In genomic region chr3:18370672-18371071, GRCh38 we compare ENCODE assay signal across 13 cellular contexts. TPM values are rescaled to one million over a fixed set of nuclear protein-coding genes. Genes with fewer than 3 reads are reported as not detected.
DNase-seq lines count a peak whose midpoint lies in the region; ATAC-seq and TF ChIP-seq lines count a peak whose summit lies in the region.
"Had no signal": no experiment of that assay in that cellular context is flagged by ENCODE, and none has a peak within 500 bp of the region (broad histone marks: within the 10 kb centered on the region; RNA-seq: fewer than 3 reads in every experiment).

No MANE protein-coding gene starts in this region.

- peak overlapping the region; percentile 86 for H3K27ac Mint-ChIP-seq in activated T-cell treated with anti-CD3 and anti-CD28 coated beads, Interleukin-2, amount 50 U/mL, for 24 hours
- peak overlapping the region; percentile 81 for H3K27ac Mint-ChIP-seq in activated naive CD8-positive, alpha-beta T cell treated with anti-CD3 and anti-CD28 coated beads for 36 hours
- H3K27ac Mint-ChIP-seq in stimulated activated naive CD8-positive, alpha-beta T cell treated with anti-CD3 and anti-CD28 coated beads, Interleukin-15, amount 100 ng/mL, for 72 hours: peak overlapping the region in 1 of 2 donors; percentile 89

- no peaks in the 10 kb centered on the region for H3K27me3 Mint-ChIP-seq in activated T-cell treated with anti-CD3 and anti-CD28 coated beads, Interleukin-2, amount 50 U/mL, for 24 hours
- no peaks in the 10 kb centered on the region for H3K27me3 Mint-ChIP-seq in activated naive CD8-positive, alpha-beta T cell treated with anti-CD3 and anti-CD28 coated beads for 36 hours
- no peaks in the 10 kb centered on the region for H3K27me3 Mint-ChIP-seq in stimulated activated naive CD8-positive, alpha-beta T cell treated with anti-CD3 and anti-CD28 coated beads, Interleukin-15, amount 100 ng/mL, for 72 hours

- peak; percentile 51 for ATAC-seq in stimulated activated naive CD8-positive, alpha-beta T cell treated with anti-CD3 and anti-CD28 coated beads, Interleukin-15, amount 100 ng/mL, for 72 hours
- no peak for ATAC-seq in omental fat pad (ENCODE audit: low FRiP score)

- H3K36me3 Mint-ChIP-seq in activated T-cell treated with anti-CD3 and anti-CD28 coated beads, Interleukin-2, amount 50 U/mL, for 24 hours (ENCODE audit: low read depth): peaks cover 99% of the 10 kb centered on the region
- H3K36me3 Mint-ChIP-seq in activated naive CD8-positive, alpha-beta T cell treated with anti-CD3 and anti-CD28 coated beads for 36 hours: peaks cover 79% of the 10 kb centered on the region

- DNase-seq in activated T-cell treated with anti-CD3 and anti-CD28 coated beads, Interleukin-2, amount 50 U/mL, for 24 hours: no peak
- DNase-seq in activated T-cell treated with anti-CD3 and anti-CD28 coated beads, Interleukin-2, amount 50 U/mL, for 1 hour: no peak
- DNase-seq in NCI-H1694 (lab: John Stamatoyannopoulos, UW) (peak; percentile 16), foreskin fibroblast (no peak), omental fat pad (ENCODE audit: low spot score) (no peak)
- DNase-seq in activated naive CD8-positive, alpha-beta T cell treated with anti-CD3 and anti-CD28 coated beads for 36 hours: no peak
- no peak for DNase-seq in stimulated activated naive CD8-positive, alpha-beta T cell treated with anti-CD3 and anti-CD28 coated beads, Interleukin-15, amount 100 ng/mL, for 72 hours
- DNase-seq: activated CD8-positive, alpha-beta memory T cell treated with anti-CD3 and anti-CD28 coated beads, Interleukin-2, amount 50 U/mL, for 4 hours; amniotic stem cell; HCEC 1CT; MM.1S; NCI-H345; OCI-M1 had no signal

- H3K4me3 Mint-ChIP-seq in activated T-cell treated with anti-CD3 and anti-CD28 coated beads, Interleukin-2, amount 50 U/mL, for 24 hours: peak overlapping the region; percentile 20
- peak overlapping the region; percentile 42 for H3K4me3 Mint-ChIP-seq in activated naive CD8-positive, alpha-beta T cell treated with anti-CD3 and anti-CD28 coated beads for 36 hours
- H3K4me3 Mint-ChIP-seq in stimulated activated naive CD8-positive, alpha-beta T cell treated with anti-CD3 and anti-CD28 coated beads, Interleukin-15, amount 100 ng/mL, for 72 hours: peak overlapping the region in 1 of 2 donors; percentile 25

- H3K9me3 Mint-ChIP-seq in activated T-cell treated with anti-CD3 and anti-CD28 coated beads, Interleukin-2, amount 50 U/mL, for 24 hours: no peaks in the 10 kb centered on the region
- peaks cover 2% of the 10 kb centered on the region for H3K9me3 Mint-ChIP-seq in activated naive CD8-positive, alpha-beta T cell treated with anti-CD3 and anti-CD28 coated beads for 36 hours
- no peaks in the 10 kb centered on the region for H3K9me3 Mint-ChIP-seq in stimulated activated naive CD8-positive, alpha-beta T cell treated with anti-CD3 and anti-CD28 coated beads, Interleukin-15, amount 100 ng/mL, for 72 hours

- H3K4me3 ChIP-seq in foreskin fibroblast (ENCODE audit: low read depth in 1 of 2, low read length in 2 of 2): no peak overlapping the region

- peaks cover 87% of the 10 kb centered on the region for H3K4me1 Mint-ChIP-seq in activated T-cell treated with anti-CD3 and anti-CD28 coated beads, Interleukin-2, amount 50 U/mL, for 24 hours (ENCODE audit: low read depth)
- peaks cover 86% of the 10 kb centered on the region for H3K4me1 Mint-ChIP-seq in activated naive CD8-positive, alpha-beta T cell treated with anti-CD3 and anti-CD28 coated beads for 36 hours
- H3K4me1 Mint-ChIP-seq in stimulated activated naive CD8-positive, alpha-beta T cell treated with anti-CD3 and anti-CD28 coated beads, Interleukin-15, amount 100 ng/mL, for 72 hours: peaks cover 98% of the 10 kb centered on the region

- TF ChIP-seq CTCF in foreskin fibroblast (IDR thresholded peaks at IDR 0.05; ENCODE audit: low read depth, low read length): no peak
- TF ChIP-seq CTCF in omental fat pad (IDR thresholded peaks at IDR 0.05): no peak

RNA-seq across cellular contexts. Expression of gene SATB1, which starts 54.5 kb away (rescaled TPM):
- total RNA-seq in activated naive CD8-positive, alpha-beta T cell treated with anti-CD3 and anti-CD28 coated beads for 36 hours: 10 to 100 TPM; 92.0 to 94.8 TPM
- 10 to 100 TPM; 20.2 to 42.9 (median 30.6) TPM for total RNA-seq in omental fat pad
